Comparison of ENCODE assay signal across 8 cellular contexts in genomic region chr7:111098011-111098925, GRCh38. TPM values are rescaled to one million over a fixed set of nuclear protein-coding genes. Genes with fewer than 3 reads are reported as not detected.
A peak's percentile ranks its signal among the peaks of the same experiment; 100 is the strongest.
DNase-seq lines count a peak whose midpoint lies in the region; ATAC-seq and TF ChIP-seq lines count a peak whose summit lies in the region.

No MANE protein-coding gene starts in this region.

- TF ChIP-seq CTCF in GM06990 (IDR thresholded peaks at IDR 0.05; ENCODE audit: insufficient read depth, low read length, poor library complexity, severe bottlenecking) (peak; percentile 73), brain microvascular endothelial cell (IDR thresholded peaks at IDR 0.05; ENCODE audit: low read depth, low read length, missing control alignments) (peak; percentile 81), right lobe of liver (IDR thresholded peaks at IDR 0.05) (peak; percentile 45 to 67 (median 60)), thyroid gland (IDR thresholded peaks at IDR 0.05) (peak; percentile 43 to 87 (median 72))

- WGBS in right lobe of liver (ENCODE audit: insufficient coverage, low coverage, low lambda C conversion rate, missing lambda C conversion rate): 35% methylated on average over 10 of the region's 10 CpGs
- 44 to 48% methylated on average over 10 of the region's 10 CpGs for WGBS in thyroid gland, 2 donors

- intact Hi-C loops in right lobe of liver (cut with DNase I): no loop called here
- intact Hi-C loops in thyroid gland (cut with DNase I): no loop called here

- ATAC-seq in GM21515 (IDR thresholded peaks at IDR 0.05; ENCODE audit: unreplicated experiment): peak; percentile 67
- peak; percentile 62 to 83 (median 70) for ATAC-seq in right lobe of liver

- no peak overlapping the region for H3K27ac ChIP-seq in brain microvascular endothelial cell
- H3K27ac ChIP-seq in right lobe of liver: no peak overlapping the region
- no peak overlapping the region for H3K27ac ChIP-seq in thyroid gland

- H3K36me3 ChIP-seq in GM06990 (ENCODE audit: control insufficient read depth, insufficient read depth, low read length) (no peaks in the 10 kb centered on the region), brain microvascular endothelial cell (replicated peaks) (no peaks in the 10 kb centered on the region), right lobe of liver (no peaks in the 10 kb centered on the region), thyroid gland (no peaks in the 10 kb centered on the region)

- in situ Hi-C loops in brain microvascular endothelial cell (cut with HindIII; ENCODE audit: low pct_ligation_motif_present, low sequenced_read_pairs): no loop called here

- no peak overlapping the region for H3K4me3 ChIP-seq in GM06990 (replicated peaks; ENCODE audit: low read depth, low read length)
- H3K4me3 ChIP-seq in brain microvascular endothelial cell (ENCODE audit: low read depth, low read length): no peak overlapping the region
- no peak overlapping the region for H3K4me3 ChIP-seq in right lobe of liver
- H3K4me3 ChIP-seq in thyroid gland (replicated peaks in 1 of 3): no peak overlapping the region

- no peak for TF ChIP-seq EP300 in Ishikawa (IDR thresholded peaks at IDR 0.05; ENCODE audit: borderline replicate concordance)

- H3K27me3 ChIP-seq in GM06990 (replicated peaks; ENCODE audit: control insufficient read depth, insufficient read depth, low read length) (no peaks in the 10 kb centered on the region), brain microvascular endothelial cell (replicated peaks) (no peaks in the 10 kb centered on the region), right lobe of liver (no peaks in the 10 kb centered on the region), thyroid gland (no peaks in the 10 kb centered on the region)

- H3K4me1 ChIP-seq in right lobe of liver (no peaks in the 10 kb centered on the region), thyroid gland (peaks cover 4 to 8% of the 10 kb centered on the region in 2 donors)

- DNase-seq in GM06990 (ENCODE audit: extremely low read depth, insufficient read length): no peak
- DNase-seq in T-helper 1 cell: peak in 4 of 5 donors; percentile 12 to 76 (median 35)
- peak; percentile 58 for DNase-seq in brain microvascular endothelial cell
- DNase-seq in right lobe of liver: peak in 1 of 3 donors; percentile 25
- peak; percentile 40 to 64 for DNase-seq in thyroid gland
- DNase-seq in middle frontal gyrus (ENCODE audit: extremely low spot score, low spot score): no peak

- no peak for TF ChIP-seq POLR2A in right lobe of liver (IDR thresholded peaks at IDR 0.05)
- no peak for TF ChIP-seq POLR2A in thyroid gland (IDR thresholded peaks at IDR 0.05)

- H3K9me3 ChIP-seq in right lobe of liver (no peaks in the 10 kb centered on the region), thyroid gland (no peaks in the 10 kb centered on the region)

- peak; percentile 61 for TF ChIP-seq RAD21 in Ishikawa (IDR thresholded peaks at IDR 0.05; ENCODE audit: low read depth)

TF ChIP-seq in Ishikawa, 13 proteins besides CTCF, POLR2A, EP300 and RAD21:
- TF ChIP-seq FOXM1 (IDR thresholded peaks at IDR 0.05; ENCODE audit: borderline replicate concordance, low read depth): no peak
- no peak for TF ChIP-seq TEAD4 (IDR thresholded peaks at IDR 0.05)
- no peak for TF ChIP-seq TCF12 (IDR thresholded peaks at IDR 0.05; ENCODE audit: low read depth)
- no peak for TF ChIP-seq CEBPB (IDR thresholded peaks at IDR 0.05)
- TF ChIP-seq USF1 (IDR thresholded peaks at IDR 0.05): no peak
- no peak for TF ChIP-seq YY1 (IDR thresholded peaks at IDR 0.05; ENCODE audit: low read depth)

RNA-seq across cellular contexts. Expression of gene LRRN3, which starts 7.3 kb away (rescaled TPM):
- total RNA-seq in right lobe of liver (under 1 TPM in 4 of 6 experiments, not detected in 2; 0.19 to 0.31 (median 0.22) TPM), thyroid gland (10 to 100 TPM in 2 of 4 donors, 1 to 10 TPM in 2; 5.9 to 15.9 (median 9.7) TPM)

Comparison
In these comparisons a context has a peak if more than half of its experiments do, and no peak if none do; other contexts are left out.
1. DNase-seq: peak in T-helper 1 cell (4 of 5), brain microvascular endothelial cell (single experiment) and thyroid gland (2 of 2); none in GM06990 (single experiment) and middle frontal gyrus (single experiment).
2. RNA of gene LRRN3, which starts 7.3 kb away (total RNA-seq): 5.9 to 15.9 TPM in thyroid gland; 0.19 to 0.31 TPM in right lobe of liver; every median in the first group is over 4 times any median in the second.
3. Peak in every context shown above with its lines, with median percentiles within 50 percentile points of each other: CTCF ChIP-seq.